In the genomic region with DNA sequence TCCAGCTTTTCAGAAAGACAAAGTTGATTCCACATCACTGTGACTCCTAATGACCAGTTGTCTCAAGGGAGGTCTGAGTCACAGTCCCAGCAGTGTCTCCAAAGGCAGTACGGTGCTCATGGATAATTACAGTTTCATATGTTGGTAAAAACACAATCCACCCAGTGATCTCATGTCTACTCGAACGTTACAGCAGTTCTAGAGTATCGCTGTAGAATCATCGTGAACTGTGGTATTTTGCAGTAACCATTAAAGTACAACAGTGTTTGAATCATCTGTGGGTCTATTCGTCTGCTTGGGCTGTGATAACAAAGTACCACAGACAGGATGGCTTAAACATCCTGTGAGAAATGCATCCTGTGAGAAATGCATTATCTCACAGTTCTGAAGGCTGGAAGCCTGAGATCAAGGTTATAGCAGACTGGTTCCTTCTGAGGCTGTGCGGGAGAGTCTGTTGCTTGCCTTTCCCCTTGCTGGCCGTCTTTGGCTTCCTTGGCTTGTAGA, we compare ENCODE assay signal across 1 cellular context.
A peak's percentile ranks its signal among the peaks of the same experiment; 100 is the strongest.
TF ChIP-seq lines count a peak whose summit lies in the region.

No MANE protein-coding gene starts in this region.

TF ChIP-seq in HEK293, 187 proteins besides CTCF, POLR2A, EP300 and RAD21 (continued from another document):
- TF ChIP-seq, protein P1, sequence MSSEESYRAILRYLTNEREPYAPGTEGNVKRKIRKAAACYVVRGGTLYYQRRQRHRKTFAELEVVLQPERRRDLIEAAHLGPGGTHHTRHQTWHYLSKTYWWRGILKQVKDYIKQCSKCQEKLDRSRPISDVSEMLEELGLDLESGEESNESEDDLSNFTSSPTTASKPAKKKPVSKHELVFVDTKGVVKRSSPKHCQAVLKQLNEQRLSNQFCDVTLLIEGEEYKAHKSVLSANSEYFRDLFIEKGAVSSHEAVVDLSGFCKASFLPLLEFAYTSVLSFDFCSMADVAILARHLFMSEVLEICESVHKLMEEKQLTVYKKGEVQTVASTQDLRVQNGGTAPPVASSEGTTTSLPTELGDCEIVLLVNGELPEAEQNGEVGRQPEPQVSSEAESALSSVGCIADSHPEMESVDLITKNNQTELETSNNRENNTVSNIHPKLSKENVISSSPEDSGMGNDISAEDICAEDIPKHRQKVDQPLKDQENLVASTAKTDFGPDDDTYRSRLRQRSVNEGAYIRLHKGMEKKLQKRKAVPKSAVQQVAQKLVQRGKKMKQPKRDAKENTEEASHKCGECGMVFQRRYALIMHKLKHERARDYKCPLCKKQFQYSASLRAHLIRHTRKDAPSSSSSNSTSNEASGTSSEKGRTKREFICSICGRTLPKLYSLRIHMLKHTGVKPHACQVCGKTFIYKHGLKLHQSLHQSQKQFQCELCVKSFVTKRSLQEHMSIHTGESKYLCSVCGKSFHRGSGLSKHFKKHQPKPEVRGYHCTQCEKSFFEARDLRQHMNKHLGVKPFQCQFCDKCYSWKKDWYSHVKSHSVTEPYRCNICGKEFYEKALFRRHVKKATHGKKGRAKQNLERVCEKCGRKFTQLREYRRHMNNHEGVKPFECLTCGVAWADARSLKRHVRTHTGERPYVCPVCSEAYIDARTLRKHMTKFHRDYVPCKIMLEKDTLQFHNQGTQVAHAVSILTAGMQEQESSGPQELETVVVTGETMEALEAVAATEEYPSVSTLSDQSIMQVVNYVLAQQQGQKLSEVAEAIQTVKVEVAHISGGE (tag by site-specific recombination; conservative IDR thresholded peaks at IDR 0.05; ENCODE audit: low read depth) = no peak
- TF ChIP-seq ZNF600 (tag by site-specific recombination; IDR thresholded peaks at IDR 0.05) = peak; percentile 51; the same call in 1 of the 2 replicates
- peak; percentile 42 for TF ChIP-seq ZNF366 (tag by site-specific recombination; conservative IDR thresholded peaks at IDR 0.05)
- no peak for TF ChIP-seq KLF10 (tag by site-specific recombination; IDR thresholded peaks at IDR 0.05)
- TF ChIP-seq, protein P2, sequence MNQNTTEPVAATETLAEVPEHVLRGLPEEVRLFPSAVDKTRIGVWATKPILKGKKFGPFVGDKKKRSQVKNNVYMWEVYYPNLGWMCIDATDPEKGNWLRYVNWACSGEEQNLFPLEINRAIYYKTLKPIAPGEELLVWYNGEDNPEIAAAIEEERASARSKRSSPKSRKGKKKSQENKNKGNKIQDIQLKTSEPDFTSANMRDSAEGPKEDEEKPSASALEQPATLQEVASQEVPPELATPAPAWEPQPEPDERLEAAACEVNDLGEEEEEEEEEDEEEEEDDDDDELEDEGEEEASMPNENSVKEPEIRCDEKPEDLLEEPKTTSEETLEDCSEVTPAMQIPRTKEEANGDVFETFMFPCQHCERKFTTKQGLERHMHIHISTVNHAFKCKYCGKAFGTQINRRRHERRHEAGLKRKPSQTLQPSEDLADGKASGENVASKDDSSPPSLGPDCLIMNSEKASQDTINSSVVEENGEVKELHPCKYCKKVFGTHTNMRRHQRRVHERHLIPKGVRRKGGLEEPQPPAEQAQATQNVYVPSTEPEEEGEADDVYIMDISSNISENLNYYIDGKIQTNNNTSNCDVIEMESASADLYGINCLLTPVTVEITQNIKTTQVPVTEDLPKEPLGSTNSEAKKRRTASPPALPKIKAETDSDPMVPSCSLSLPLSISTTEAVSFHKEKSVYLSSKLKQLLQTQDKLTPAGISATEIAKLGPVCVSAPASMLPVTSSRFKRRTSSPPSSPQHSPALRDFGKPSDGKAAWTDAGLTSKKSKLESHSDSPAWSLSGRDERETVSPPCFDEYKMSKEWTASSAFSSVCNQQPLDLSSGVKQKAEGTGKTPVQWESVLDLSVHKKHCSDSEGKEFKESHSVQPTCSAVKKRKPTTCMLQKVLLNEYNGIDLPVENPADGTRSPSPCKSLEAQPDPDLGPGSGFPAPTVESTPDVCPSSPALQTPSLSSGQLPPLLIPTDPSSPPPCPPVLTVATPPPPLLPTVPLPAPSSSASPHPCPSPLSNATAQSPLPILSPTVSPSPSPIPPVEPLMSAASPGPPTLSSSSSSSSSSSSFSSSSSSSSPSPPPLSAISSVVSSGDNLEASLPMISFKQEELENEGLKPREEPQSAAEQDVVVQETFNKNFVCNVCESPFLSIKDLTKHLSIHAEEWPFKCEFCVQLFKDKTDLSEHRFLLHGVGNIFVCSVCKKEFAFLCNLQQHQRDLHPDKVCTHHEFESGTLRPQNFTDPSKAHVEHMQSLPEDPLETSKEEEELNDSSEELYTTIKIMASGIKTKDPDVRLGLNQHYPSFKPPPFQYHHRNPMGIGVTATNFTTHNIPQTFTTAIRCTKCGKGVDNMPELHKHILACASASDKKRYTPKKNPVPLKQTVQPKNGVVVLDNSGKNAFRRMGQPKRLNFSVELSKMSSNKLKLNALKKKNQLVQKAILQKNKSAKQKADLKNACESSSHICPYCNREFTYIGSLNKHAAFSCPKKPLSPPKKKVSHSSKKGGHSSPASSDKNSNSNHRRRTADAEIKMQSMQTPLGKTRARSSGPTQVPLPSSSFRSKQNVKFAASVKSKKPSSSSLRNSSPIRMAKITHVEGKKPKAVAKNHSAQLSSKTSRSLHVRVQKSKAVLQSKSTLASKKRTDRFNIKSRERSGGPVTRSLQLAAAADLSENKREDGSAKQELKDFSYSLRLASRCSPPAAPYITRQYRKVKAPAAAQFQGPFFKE (tag by site-specific recombination; IDR thresholded peaks at IDR 0.05; ENCODE audit: borderline replicate concordance) = no peak
- TF ChIP-seq TRIM28 (IDR thresholded peaks at IDR 0.05; ENCODE audit: borderline replicate concordance, low read length) = peak; percentile 71; the same call in 1 of the 2 replicates
- TF ChIP-seq, protein P3, sequence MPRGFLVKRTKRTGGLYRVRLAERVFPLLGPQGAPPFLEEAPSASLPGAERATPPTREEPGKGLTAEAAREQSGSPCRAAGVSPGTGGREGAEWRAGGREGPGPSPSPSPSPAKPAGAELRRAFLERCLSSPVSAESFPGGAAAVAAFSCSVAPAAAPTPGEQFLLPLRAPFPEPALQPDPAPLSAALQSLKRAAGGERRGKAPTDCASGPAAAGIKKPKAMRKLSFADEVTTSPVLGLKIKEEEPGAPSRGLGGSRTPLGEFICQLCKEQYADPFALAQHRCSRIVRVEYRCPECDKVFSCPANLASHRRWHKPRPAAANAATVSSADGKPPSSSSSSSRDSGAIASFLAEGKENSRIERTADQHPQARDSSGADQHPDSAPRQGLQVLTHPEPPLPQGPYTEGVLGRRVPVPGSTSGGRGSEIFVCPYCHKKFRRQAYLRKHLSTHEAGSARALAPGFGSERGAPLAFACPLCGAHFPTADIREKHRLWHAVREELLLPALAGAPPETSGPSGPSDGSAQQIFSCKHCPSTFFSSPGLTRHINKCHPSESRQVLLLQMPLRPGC (tag by site-specific recombination; IDR thresholded peaks at IDR 0.05) = 0 out of 2 replicates have a peak, but pooled peaks have one; percentile 35
- TF ChIP-seq SCRT1 (tag by site-specific recombination; IDR thresholded peaks at IDR 0.05; ENCODE audit: borderline replicate concordance) = no peak
- no peak for TF ChIP-seq ZNF174 (tag by site-specific recombination; IDR thresholded peaks at IDR 0.05)
- no peak for TF ChIP-seq ZNF621 (tag by site-specific recombination; IDR thresholded peaks at IDR 0.05)
- 0 out of 2 replicates have a peak, but pooled peaks have one; percentile 38 for TF ChIP-seq ZNF184 (tag by site-specific recombination; IDR thresholded peaks at IDR 0.05)
- TF ChIP-seq, protein P4, sequence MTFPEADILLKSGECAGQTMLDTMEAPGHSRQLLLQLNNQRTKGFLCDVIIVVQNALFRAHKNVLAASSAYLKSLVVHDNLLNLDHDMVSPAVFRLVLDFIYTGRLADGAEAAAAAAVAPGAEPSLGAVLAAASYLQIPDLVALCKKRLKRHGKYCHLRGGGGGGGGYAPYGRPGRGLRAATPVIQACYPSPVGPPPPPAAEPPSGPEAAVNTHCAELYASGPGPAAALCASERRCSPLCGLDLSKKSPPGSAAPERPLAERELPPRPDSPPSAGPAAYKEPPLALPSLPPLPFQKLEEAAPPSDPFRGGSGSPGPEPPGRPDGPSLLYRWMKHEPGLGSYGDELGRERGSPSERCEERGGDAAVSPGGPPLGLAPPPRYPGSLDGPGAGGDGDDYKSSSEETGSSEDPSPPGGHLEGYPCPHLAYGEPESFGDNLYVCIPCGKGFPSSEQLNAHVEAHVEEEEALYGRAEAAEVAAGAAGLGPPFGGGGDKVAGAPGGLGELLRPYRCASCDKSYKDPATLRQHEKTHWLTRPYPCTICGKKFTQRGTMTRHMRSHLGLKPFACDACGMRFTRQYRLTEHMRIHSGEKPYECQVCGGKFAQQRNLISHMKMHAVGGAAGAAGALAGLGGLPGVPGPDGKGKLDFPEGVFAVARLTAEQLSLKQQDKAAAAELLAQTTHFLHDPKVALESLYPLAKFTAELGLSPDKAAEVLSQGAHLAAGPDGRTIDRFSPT (tag by site-specific recombination; IDR thresholded peaks at IDR 0.05) = peak; percentile 56; the same call in 1 of the 2 replicates
- TF ChIP-seq, protein P5, sequence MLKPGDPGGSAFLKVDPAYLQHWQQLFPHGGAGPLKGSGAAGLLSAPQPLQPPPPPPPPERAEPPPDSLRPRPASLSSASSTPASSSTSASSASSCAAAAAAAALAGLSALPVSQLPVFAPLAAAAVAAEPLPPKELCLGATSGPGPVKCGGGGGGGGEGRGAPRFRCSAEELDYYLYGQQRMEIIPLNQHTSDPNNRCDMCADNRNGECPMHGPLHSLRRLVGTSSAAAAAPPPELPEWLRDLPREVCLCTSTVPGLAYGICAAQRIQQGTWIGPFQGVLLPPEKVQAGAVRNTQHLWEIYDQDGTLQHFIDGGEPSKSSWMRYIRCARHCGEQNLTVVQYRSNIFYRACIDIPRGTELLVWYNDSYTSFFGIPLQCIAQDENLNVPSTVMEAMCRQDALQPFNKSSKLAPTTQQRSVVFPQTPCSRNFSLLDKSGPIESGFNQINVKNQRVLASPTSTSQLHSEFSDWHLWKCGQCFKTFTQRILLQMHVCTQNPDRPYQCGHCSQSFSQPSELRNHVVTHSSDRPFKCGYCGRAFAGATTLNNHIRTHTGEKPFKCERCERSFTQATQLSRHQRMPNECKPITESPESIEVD (tag by site-specific recombination; IDR thresholded peaks at IDR 0.05) = 0 out of 2 replicates have a peak, but pooled peaks have one; percentile 28
- peak; percentile 92 for TF ChIP-seq SP7 (tag by site-specific recombination; IDR thresholded peaks at IDR 0.05)
- TF ChIP-seq SCRT2 (tag by site-specific recombination; IDR thresholded peaks at IDR 0.05) = no peak
- TF ChIP-seq ZBTB20 (tag by site-specific recombination; IDR thresholded peaks at IDR 0.05) = no peak
- TF ChIP-seq ZNF629 (tag by site-specific recombination; IDR thresholded peaks at IDR 0.05) = peak; percentile 73
- no peak for TF ChIP-seq ZNF404 (tag by site-specific recombination; IDR thresholded peaks at IDR 0.05)
- TF ChIP-seq, protein P6, sequence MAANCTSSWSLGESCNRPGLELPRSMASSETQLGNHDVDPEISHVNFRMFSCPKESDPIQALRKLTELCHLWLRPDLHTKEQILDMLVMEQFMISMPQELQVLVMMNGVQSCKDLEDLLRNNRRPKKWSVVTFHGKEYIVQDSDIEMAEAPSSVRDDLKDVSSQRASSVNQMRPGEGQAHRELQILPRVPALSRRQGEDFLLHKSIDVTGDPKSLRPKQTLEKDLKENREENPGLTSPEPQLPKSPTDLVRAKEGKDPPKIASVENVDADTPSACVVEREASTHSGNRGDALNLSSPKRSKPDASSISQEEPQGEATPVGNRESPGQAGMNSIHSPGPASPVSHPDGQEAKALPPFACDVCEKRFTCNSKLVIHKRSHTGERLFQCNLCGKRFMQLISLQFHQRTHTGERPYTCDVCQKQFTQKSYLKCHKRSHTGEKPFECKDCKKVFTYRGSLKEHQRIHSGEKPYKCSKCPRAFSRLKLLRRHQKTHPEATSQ (tag by site-specific recombination; IDR thresholded peaks at IDR 0.05) = no peak
- TF ChIP-seq SALL2 (tag by site-specific recombination; IDR thresholded peaks at IDR 0.05; ENCODE audit: borderline replicate concordance) = no peak
